19 cellular contexts compared by ENCODE assay signal in genomic region chr18:926946-927345, GRCh38. TPM values are rescaled to one million over a fixed set of nuclear protein-coding genes. Genes with fewer than 3 reads are reported as not detected.
"Had no signal": no experiment of that assay in that cellular context is flagged by ENCODE, and none has a peak within 500 bp of the region (broad histone marks: within the 10 kb centered on the region; RNA-seq: fewer than 3 reads in every experiment).

No MANE protein-coding gene starts in this region.

- H3K4me1 ChIP-seq: left ventricle myocardium inferior, pancreas, prostate gland, spleen, tibial nerve, vagina had no signal

- ATAC-seq: naive thymus-derived CD8-positive, alpha-beta T cell; pancreas; right cardiac atrium; sciatic nerve had no signal

- H3K27me3 ChIP-seq: pancreas, tibial nerve, vagina had no signal

- H3K36me3 ChIP-seq: left ventricle myocardium inferior, pancreas, prostate gland, spleen, tibial nerve, vagina had no signal

- H3K9me3 ChIP-seq: left ventricle myocardium inferior, pancreas, prostate gland, spleen, tibial nerve, vagina had no signal

- H3K27ac ChIP-seq: left ventricle myocardium inferior, pancreas, prostate gland, spleen, tibial nerve, vagina had no signal

- DNase-seq: islet precursor cell; left ventricle myocardium inferior; naive thymus-derived CD8-positive, alpha-beta T cell; nucleus accumbens; pancreas; posterior cingulate gyrus; retina; right cardiac atrium; small intestine; spleen; stimulated activated CD4-positive, alpha-beta T cell treated with anti-CD3 and anti-CD28 coated beads, Interleukin-4, amount 100 ng/mL, for 24 hours; stimulated activated naive CD4-positive, alpha-beta T cell had no signal

- H3K4me3 ChIP-seq: left ventricle myocardium inferior, lung, pancreas, prostate gland, spleen, tibial nerve, vagina had no signal

RNA-seq across cellular contexts. Expression of gene ADCYAP1, which starts 22.3 kb away (rescaled TPM):
- total RNA-seq: kidney epithelial cell; naive thymus-derived CD8-positive, alpha-beta T cell; osteoblast had no signal
- polyA plus RNA-seq: naive thymus-derived CD8-positive, alpha-beta T cell had no signal
